Comparison of ENCODE assay signal across 9 cellular contexts in the genomic region with DNA sequence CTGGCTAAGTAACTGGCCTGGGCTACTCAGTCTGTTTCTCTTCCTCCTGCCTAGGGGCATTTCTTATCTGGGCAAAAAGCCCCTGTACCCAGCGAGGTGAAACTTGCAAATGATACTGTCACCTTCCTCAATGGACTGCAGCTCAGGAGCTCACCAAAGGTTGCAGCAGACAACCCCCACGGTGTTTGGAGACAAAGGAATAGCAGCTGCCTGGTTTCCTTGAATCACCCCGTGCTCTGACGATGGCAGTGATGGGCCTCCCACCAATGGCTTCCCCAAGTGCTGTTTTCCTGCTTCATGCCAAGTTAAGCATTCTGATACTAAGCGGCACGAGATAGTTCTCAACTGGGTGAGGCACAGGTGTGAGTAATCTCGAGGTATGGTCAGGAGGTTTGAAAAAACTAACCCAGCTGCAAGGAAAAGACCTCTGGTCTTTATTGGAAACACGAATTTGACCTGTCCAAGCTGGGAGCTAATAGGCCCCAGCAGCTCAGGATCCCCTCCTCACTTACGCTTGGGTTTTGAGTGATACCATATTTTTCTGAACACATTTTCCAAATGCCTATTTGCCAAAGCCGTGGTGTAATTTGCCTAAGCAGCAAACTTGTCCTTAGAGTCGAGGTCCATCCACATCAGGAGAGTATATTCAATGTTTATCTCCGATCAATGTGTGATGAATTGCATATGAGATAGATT.
DNase-seq lines count a peak whose midpoint lies in the region; ATAC-seq and TF ChIP-seq lines count a peak whose summit lies in the region.
"Had no signal": no experiment of that assay in that cellular context is flagged by ENCODE, and none has a peak within 500 bp of the region (broad histone marks: within the 10 kb centered on the region; RNA-seq: fewer than 3 reads in every experiment).

No MANE protein-coding gene starts in this region.

- in situ Hi-C loops in transverse colon (cut with MboI; ENCODE audit: low pct_ligation_motif_present in 1 of 4, low pct_unique_long_range_greater_than_20kb in 1 of 4, low sequenced_read_pairs in 3 of 4), result loop anchor here in 2 of 4 donors (5.0 to 10.0 kb wide), 2 partner anchors 365 to 367 kb away; no protein-coding TSS in a partner anchor

- ATAC-seq in foreskin keratinocyte (peak; percentile 19), psoas muscle (no peak)
- ATAC-seq in CD8-positive, alpha-beta T cell, result no peak

- intact Hi-C loops in transverse colon (cut with DNase I; ENCODE audit: low total_unique reads) (no loop called here), psoas muscle (cut with DNase I) (loop anchor here (5.0 to 10.0 kb wide), 2 partner anchors 263 to 370 kb away; a partner anchor contains a TSS)
- intact Hi-C loops in CD8-positive, alpha-beta T cell (cut with DNase I, micrococcal nuclease), result loop anchor here (5.0 to 10.0 kb wide), 4 partner anchors 260 to 1627 kb away; no protein-coding TSS in a partner anchor

- TF ChIP-seq POLR2A in transverse colon (IDR thresholded peaks at IDR 0.05), result no peak

- H3K4me1 ChIP-seq in foreskin keratinocyte (no peaks in the 10 kb centered on the region), transverse colon (peaks cover 6 to 41% (median 23%) of the 10 kb centered on the region in 4 donors), psoas muscle (peaks cover 3% of the 10 kb centered on the region)
- peaks cover 15% of the 10 kb centered on the region for H3K4me1 ChIP-seq in CD8-positive, alpha-beta T cell (ENCODE audit: insufficient read depth, low read length)

- CTCF ChIA-PET in CD8-positive, alpha-beta T cell (lab: Charles Lee), result interaction anchor here (0.5 to 1.3 kb wide), 7 partner anchors 12 to 529 kb away, joined by 3 to 4 read pairs (median 3); no protein-coding TSS in a partner anchor

- H3K27ac Mint-ChIP-seq in activated naive CD8-positive, alpha-beta T cell, result no peak overlapping the region
- no peak overlapping the region for H3K27ac Mint-ChIP-seq in activated naive CD8-positive, alpha-beta T cell treated with anti-CD3 and anti-CD28 coated beads for 36 hours
- H3K27ac Mint-ChIP-seq in CD8-positive, alpha-beta T cell, result no peak overlapping the region

- no peak for TF ChIP-seq EP300 in transverse colon (IDR thresholded peaks at IDR 0.05; ENCODE audit: low read depth)

- POLR2A ChIA-PET in CD8-positive, alpha-beta T cell (lab: Charles Lee), result no interaction called here

- H3K4me3 Mint-ChIP-seq in activated naive CD8-positive, alpha-beta T cell, result peak overlapping the region; percentile 5
- H3K4me3 Mint-ChIP-seq in activated naive CD8-positive, alpha-beta T cell treated with anti-CD3 and anti-CD28 coated beads for 36 hours, result no peak overlapping the region
- H3K4me3 Mint-ChIP-seq in CD8-positive, alpha-beta T cell, result no peak overlapping the region

- peaks cover 37% of the 10 kb centered on the region for H3K4me1 Mint-ChIP-seq in activated naive CD8-positive, alpha-beta T cell (ENCODE audit: low read depth)
- peaks cover 42% of the 10 kb centered on the region for H3K4me1 Mint-ChIP-seq in activated naive CD8-positive, alpha-beta T cell treated with anti-CD3 and anti-CD28 coated beads for 36 hours
- peaks cover 26% of the 10 kb centered on the region for H3K4me1 Mint-ChIP-seq in CD8-positive, alpha-beta T cell (ENCODE audit: low read depth)

- 80 to 83% methylated on average over 6 to 12 of the region's 12 CpGs for WGBS in transverse colon (ENCODE audit: low coverage in 1 of 2), 2 donors
- whole genome bisulfite sequencing in psoas muscle, 3 donors, result 68 to 78% (median 72%) methylated on average over 12 of the region's 12 CpGs

- no peaks in the 10 kb centered on the region for H3K9me3 ChIP-seq in transverse colon
- H3K9me3 ChIP-seq in psoas muscle, result no peaks in the 10 kb centered on the region
- H3K9me3 ChIP-seq in CD8-positive, alpha-beta T cell (ENCODE audit: low read length), result no peaks in the 10 kb centered on the region

- H3K4me3 ChIP-seq in transverse colon (no peak overlapping the region), psoas muscle (no peak overlapping the region)
- no peak overlapping the region for H3K4me3 ChIP-seq in CD8-positive, alpha-beta T cell (ENCODE audit: low read depth, low read length)

- H3K36me3 ChIP-seq in transverse colon, result no peaks in the 10 kb centered on the region
- H3K36me3 ChIP-seq in psoas muscle (ENCODE audit: insufficient read depth in 1 of 2, low read depth in 1 of 2), result no peaks in the 10 kb centered on the region
- no peaks in the 10 kb centered on the region for H3K36me3 ChIP-seq in CD8-positive, alpha-beta T cell (ENCODE audit: insufficient read depth, low read length)

- H3K36me3 Mint-ChIP-seq in activated naive CD8-positive, alpha-beta T cell, result no peaks in the 10 kb centered on the region
- H3K36me3 Mint-ChIP-seq in activated naive CD8-positive, alpha-beta T cell treated with anti-CD3 and anti-CD28 coated beads for 36 hours, result no peaks in the 10 kb centered on the region
- H3K36me3 Mint-ChIP-seq in CD8-positive, alpha-beta T cell, result no peaks in the 10 kb centered on the region

- no peaks in the 10 kb centered on the region for H3K9me3 Mint-ChIP-seq in activated naive CD8-positive, alpha-beta T cell (ENCODE audit: low read depth)
- H3K9me3 Mint-ChIP-seq in activated naive CD8-positive, alpha-beta T cell treated with anti-CD3 and anti-CD28 coated beads for 36 hours, result no peaks in the 10 kb centered on the region
- H3K9me3 Mint-ChIP-seq in CD8-positive, alpha-beta T cell, result no peaks in the 10 kb centered on the region

- no peak for DNase-seq in activated naive CD8-positive, alpha-beta T cell treated with anti-CD3 and anti-CD28 coated beads for 36 hours
- peak; percentile 78 for DNase-seq in M059J (ENCODE audit: low read depth)
- DNase-seq in foreskin keratinocyte, result peak in 1 of 2 donors; percentile 28
- no peak for DNase-seq in transverse colon
- DNase-seq in psoas muscle, result no peak
- DNase-seq in COLO668 (lab: John Stamatoyannopoulos, UW; ENCODE audit: unreplicated experiment), result no peak
- DNase-seq in CD8-positive, alpha-beta T cell, result no peak
- DNase-seq: activated CD8-positive, alpha-beta memory T cell treated with anti-CD3 and anti-CD28 coated beads for 24 hours had no signal

- H3K27me3 ChIP-seq in foreskin keratinocyte (no peaks in the 10 kb centered on the region), transverse colon (no peaks in the 10 kb centered on the region), psoas muscle (ENCODE audit: insufficient read depth in 3 of 3, low read length in 2 of 3) (no peaks in the 10 kb centered on the region)
- no peaks in the 10 kb centered on the region for H3K27me3 ChIP-seq in CD8-positive, alpha-beta T cell (ENCODE audit: insufficient read depth, low read length)

- TF ChIP-seq CTCF in foreskin keratinocyte (conservative IDR thresholded peaks at IDR 0.05) (no peak), transverse colon (IDR thresholded peaks at IDR 0.05) (no peak), psoas muscle (IDR thresholded peaks at IDR 0.05) (no peak)
- no peak for TF ChIP-seq CTCF in CD8-positive, alpha-beta T cell (IDR thresholded peaks at IDR 0.05)

- H3K27ac ChIP-seq in foreskin keratinocyte (no peak overlapping the region), transverse colon (peak overlapping the region; percentile 65 to 79 (median 74)), psoas muscle (no peak overlapping the region)
- H3K27ac ChIP-seq in CD8-positive, alpha-beta T cell (ENCODE audit: low read depth, low read length), result no peak overlapping the region

- no peaks in the 10 kb centered on the region for H3K27me3 Mint-ChIP-seq in activated naive CD8-positive, alpha-beta T cell
- H3K27me3 Mint-ChIP-seq in activated naive CD8-positive, alpha-beta T cell treated with anti-CD3 and anti-CD28 coated beads for 36 hours, result no peaks in the 10 kb centered on the region
- H3K27me3 Mint-ChIP-seq in CD8-positive, alpha-beta T cell (ENCODE audit: low read depth), result no peaks in the 10 kb centered on the region

Comparison
In these comparisons a context has a peak if more than half of its experiments do, and no peak if none do; other contexts are left out.
1. H3K27ac ChIP-seq: peak in transverse colon (4 of 4); none in foreskin keratinocyte (single experiment), psoas muscle (single experiment) and CD8-positive, alpha-beta T cell (single experiment).